Comparison of ENCODE assay signal across 13 cellular contexts in genomic region chr12:19236656-19237055, GRCh38.
DNase-seq lines count a peak whose midpoint lies in the region; ATAC-seq and TF ChIP-seq lines count a peak whose summit lies in the region.
"Had no signal": no experiment of that assay in that cellular context is flagged by ENCODE, and none has a peak within 500 bp of the region (broad histone marks: within the 10 kb centered on the region; RNA-seq: fewer than 3 reads in every experiment).

No MANE protein-coding gene starts in this region.

- TF ChIP-seq POLR2A in Peyer's patch (IDR thresholded peaks at IDR 0.05) = no peak

- no peaks in the 10 kb centered on the region for H3K36me3 Mint-ChIP-seq in natural killer cell

- H3K9me3 Mint-ChIP-seq in natural killer cell = no peaks in the 10 kb centered on the region

- H3K9me3 ChIP-seq in Peyer's patch = no peaks in the 10 kb centered on the region
- H3K9me3 ChIP-seq: SJSA1 had no signal

- no peak overlapping the region for H3K4me3 ChIP-seq in Peyer's patch
- H3K4me3 ChIP-seq: SJSA1 had no signal

- no peak overlapping the region for H3K27ac ChIP-seq in Peyer's patch
- H3K27ac ChIP-seq: SJSA1 had no signal

- H3K4me1 ChIP-seq in Peyer's patch = peaks cover 0 to 9% (median 0%) of the 10 kb centered on the region in 4 donors

- intact Hi-C loops in natural killer cell (cut with micrococcal nuclease) = no loop called here

- ATAC-seq in natural killer cell (peak in 2 of 3 donors; percentile 55 to 86), GM18517 (IDR thresholded peaks at IDR 0.05; ENCODE audit: unreplicated experiment) (no peak), HG03095 (IDR thresholded peaks at IDR 0.05; ENCODE audit: unreplicated experiment) (no peak)
- ATAC-seq: HCT116 had no signal

- no peak overlapping the region for H3K27ac Mint-ChIP-seq in natural killer cell

- no peak overlapping the region for H3K4me3 Mint-ChIP-seq in natural killer cell

- DNase-seq in GM03348 (ENCODE audit: low spot score) = peak; percentile 10
- peak; percentile 17 for DNase-seq in OCI-M1 (lab: John Stamatoyannopoulos, UW)
- peak; percentile 76 for DNase-seq in dedifferentiated amniotic fluid mesenchymal stem cell (ENCODE audit: extremely low spot score)
- DNase-seq in natural killer cell = no peak
- no peak for DNase-seq in Peyer's patch
- no peak for DNase-seq in NCI-H2107 (lab: John Stamatoyannopoulos, UW)
- DNase-seq: activated CD4-positive, CD25-positive, alpha-beta regulatory T cell treated with anti-CD3 and anti-CD28 coated beads, Interleukin-2, amount 50 U/mL, for 72 hours; activated gamma-delta T cell; MM.1S had no signal

- H3K36me3 ChIP-seq in Peyer's patch = no peaks in the 10 kb centered on the region
- H3K36me3 ChIP-seq: SJSA1 had no signal

- H3K4me1 Mint-ChIP-seq in natural killer cell = peaks cover 7 to 14% of the 10 kb centered on the region in 2 donors

- no peaks in the 10 kb centered on the region for H3K27me3 Mint-ChIP-seq in natural killer cell (ENCODE audit: low read depth in 2 of 2)

- no peaks in the 10 kb centered on the region for H3K27me3 ChIP-seq in Peyer's patch
- H3K27me3 ChIP-seq: SJSA1 had no signal

- no peak for TF ChIP-seq CTCF in natural killer cell (IDR thresholded peaks at IDR 0.05)
- no peak for TF ChIP-seq CTCF in Peyer's patch (IDR thresholded peaks at IDR 0.05)

Comparison
In these comparisons a context has a peak if more than half of its experiments do, and no peak if none do; other contexts are left out.
1. DNase-seq: peak in GM03348 (single experiment), OCI-M1 (single experiment) and dedifferentiated amniotic fluid mesenchymal stem cell (single experiment); none in natural killer cell (single experiment), Peyer's patch (0 of 3) and NCI-H2107 (single experiment).
2. ATAC-seq: peak in natural killer cell (2 of 3); none in GM18517 (single experiment) and HG03095 (single experiment).